Comparison of ENCODE assay signal across 8 cellular contexts in genomic region chr15:66390670-66391069, GRCh38. TPM values are rescaled to one million over a fixed set of nuclear protein-coding genes. Genes with fewer than 3 reads are reported as not detected.
DNase-seq lines count a peak whose midpoint lies in the region; ATAC-seq and TF ChIP-seq lines count a peak whose summit lies in the region.

No MANE protein-coding gene starts in this region.

- 22 to 24% methylated on average over 1 of the region's 1 CpG for WGBS in sigmoid colon, 2 donors

- TF ChIP-seq EP300 in sigmoid colon (IDR thresholded peaks at IDR 0.05): peak in 1 of 4 donors; percentile 76

- no peaks in the 10 kb centered on the region for H3K36me3 ChIP-seq in sigmoid colon

- H3K27me3 ChIP-seq in sigmoid colon: no peaks in the 10 kb centered on the region

- H3K4me1 Mint-ChIP-seq in endothelial cell (ENCODE audit: unreplicated experiment): peaks cover 57% of the 10 kb centered on the region

- no peak overlapping the region for H3K27ac Mint-ChIP-seq in endothelial cell (ENCODE audit: unreplicated experiment)

- peaks cover 21% of the 10 kb centered on the region for H3K36me3 Mint-ChIP-seq in endothelial cell (ENCODE audit: low read depth, unreplicated experiment)

- H3K27me3 Mint-ChIP-seq in endothelial cell (ENCODE audit: unreplicated experiment): peaks cover 4% of the 10 kb centered on the region

- H3K9me3 ChIP-seq in sigmoid colon: no peaks in the 10 kb centered on the region

- no peak for TF ChIP-seq POLR2A in sigmoid colon (IDR thresholded peaks at IDR 0.05)

- CTCF ChIA-PET in RWPE1 (lab: Yijun Ruan, JAX): interaction anchor here (0.6 kb wide), 1 partner anchor 11 kb away, joined by 3 read pairs; no protein-coding TSS in a partner anchor

- TF ChIP-seq CTCF in RWPE1 (conservative IDR thresholded peaks at IDR 0.05; ENCODE audit: low read depth) (no peak), endothelial cell (IDR thresholded peaks at IDR 0.05; ENCODE audit: unreplicated experiment) (no peak), sigmoid colon (IDR thresholded peaks at IDR 0.05) (no peak)

- H3K4me1 ChIP-seq in sigmoid colon: peaks cover 0 to 36% (median 19%) of the 10 kb centered on the region in 4 donors

- peak overlapping the region; percentile 67 for H3K4me3 Mint-ChIP-seq in endothelial cell (ENCODE audit: unreplicated experiment)

- no peak overlapping the region for H3K4me3 ChIP-seq in sigmoid colon

- ATAC-seq in GM21367 (IDR thresholded peaks at IDR 0.05; ENCODE audit: unreplicated experiment) (no peak), GM19023 (IDR thresholded peaks at IDR 0.05; ENCODE audit: unreplicated experiment) (no peak)

- POLR2A ChIA-PET in RWPE1 (lab: Yijun Ruan, JAX; ENCODE audit: low non-redundant PET): interaction anchor here (0.6 kb wide), 1 partner anchor 1014 kb away, joined by 6 read pairs; no protein-coding TSS in a partner anchor

- H3K27ac ChIP-seq in RWPE1 (no peak overlapping the region), sigmoid colon (no peak overlapping the region)

- H3K9me3 Mint-ChIP-seq in endothelial cell (ENCODE audit: unreplicated experiment): no peaks in the 10 kb centered on the region

- intact Hi-C loops in sigmoid colon (cut with DNase I): no loop called here

- DNase-seq in stimulated activated CD4-positive, alpha-beta T cell treated with anti-CD3 and anti-CD28 coated beads, Interleukin-15, amount 100 ng/mL, for 24 hours: peak; percentile 33
- DNase-seq in stimulated activated CD4-positive, alpha-beta T cell treated with anti-CD3 and anti-CD28 coated beads, Interleukin-4, amount 100 ng/mL, for 1 hour: no peak
- DNase-seq in RWPE1 (ENCODE audit: low spot score): peak; percentile 41
- no peak for DNase-seq in endothelial cell (ENCODE audit: low spot score)
- DNase-seq in sigmoid colon: no peak
- DNase-seq in foreskin melanocyte: no peak

RNA-seq across cellular contexts. Expression of gene MAP2K1, which starts 4.0 kb away (rescaled TPM):
- total RNA-seq in endothelial cell (ENCODE audit: unreplicated experiment) (139 TPM), sigmoid colon (10 to 100 TPM; 21.0 to 32.8 (median 25.7) TPM)
- polyA plus RNA-seq in sigmoid colon: 10 to 100 TPM; 19.8 to 38.8 (median 36.8) TPM

RNA-seq across cellular contexts. Expression of gene TIPIN, which starts 34.2 kb away (rescaled TPM):
- total RNA-seq in endothelial cell (ENCODE audit: unreplicated experiment) (17.7 TPM), sigmoid colon (10 to 100 TPM in 1 of 4 donors, 1 to 10 TPM in 3; 1.9 to 10.3 (median 6.1) TPM)
- 1 to 10 TPM; 2.3 to 8.7 (median 2.4) TPM for polyA plus RNA-seq in sigmoid colon

Comparison
In these comparisons a context has a peak if more than half of its experiments do, and no peak if none do; other contexts are left out.
1. DNase-seq: peak in stimulated activated CD4-positive, alpha-beta T cell treated with anti-CD3 and anti-CD28 coated beads, Interleukin-15, amount 100 ng/mL, for 24 hours (single experiment) and RWPE1 (single experiment); none in stimulated activated CD4-positive, alpha-beta T cell treated with anti-CD3 and anti-CD28 coated beads, Interleukin-4, amount 100 ng/mL, for 1 hour (single experiment), endothelial cell (single experiment), sigmoid colon (single experiment) and foreskin melanocyte (single experiment).